ENCODE assay signal across 1 cellular context in the genomic region with DNA sequence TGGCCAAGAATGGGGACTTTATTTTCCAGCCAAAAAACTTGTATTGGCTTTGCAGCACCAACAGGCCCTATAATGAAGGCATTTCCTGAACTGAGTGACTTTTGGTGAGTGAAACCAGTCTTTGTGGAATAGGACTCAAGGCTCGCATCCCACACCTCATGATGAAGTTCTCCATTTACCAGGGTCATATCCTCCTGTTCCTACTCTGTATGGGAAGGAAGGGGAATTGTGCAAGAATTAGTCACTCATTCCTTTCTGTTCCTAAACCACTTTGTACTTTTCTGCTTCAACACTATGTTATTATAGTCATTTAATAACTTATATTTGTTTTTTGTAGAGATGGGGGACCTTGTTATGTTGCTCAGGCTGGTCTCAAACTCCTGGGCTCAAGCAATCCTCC.
TF ChIP-seq lines count a peak whose summit lies in the region.

No MANE protein-coding gene starts in this region.

TF ChIP-seq in endothelial cell of umbilical vein, 7 proteins besides CTCF, POLR2A, EP300 and RAD21:
- no peak for TF ChIP-seq EZH2 (IDR thresholded peaks at IDR 0.05; ENCODE audit: borderline replicate concordance, low read depth, low read length, severe bottlenecking)
- TF ChIP-seq MYC (IDR thresholded peaks at IDR 0.05; ENCODE audit: low read depth, low read length) = no peak
- TF ChIP-seq GATA2 (IDR thresholded peaks at IDR 0.05; ENCODE audit: insufficient read depth, insufficient read length, low read depth, low read length) = no peak
- TF ChIP-seq FOS (IDR thresholded peaks at IDR 0.05; ENCODE audit: borderline replicate concordance, insufficient read depth, low read length) = peak; percentile 74
- TF ChIP-seq, protein P1, sequence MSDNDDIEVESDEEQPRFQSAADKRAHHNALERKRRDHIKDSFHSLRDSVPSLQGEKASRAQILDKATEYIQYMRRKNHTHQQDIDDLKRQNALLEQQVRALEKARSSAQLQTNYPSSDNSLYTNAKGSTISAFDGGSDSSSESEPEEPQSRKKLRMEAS (IDR thresholded peaks at IDR 0.05; ENCODE audit: insufficient read depth, insufficient read length) = no peak
- TF ChIP-seq POLR2AphosphoS5 (IDR thresholded peaks at IDR 0.05; ENCODE audit: insufficient read depth, low read depth, low read length) = peak; percentile 43
- peak; percentile 64 for TF ChIP-seq JUN (IDR thresholded peaks at IDR 0.05; ENCODE audit: borderline replicate concordance, insufficient read depth, insufficient read length, low read depth)
